Comparison of ENCODE assay signal across 16 cellular contexts in the genomic region with DNA sequence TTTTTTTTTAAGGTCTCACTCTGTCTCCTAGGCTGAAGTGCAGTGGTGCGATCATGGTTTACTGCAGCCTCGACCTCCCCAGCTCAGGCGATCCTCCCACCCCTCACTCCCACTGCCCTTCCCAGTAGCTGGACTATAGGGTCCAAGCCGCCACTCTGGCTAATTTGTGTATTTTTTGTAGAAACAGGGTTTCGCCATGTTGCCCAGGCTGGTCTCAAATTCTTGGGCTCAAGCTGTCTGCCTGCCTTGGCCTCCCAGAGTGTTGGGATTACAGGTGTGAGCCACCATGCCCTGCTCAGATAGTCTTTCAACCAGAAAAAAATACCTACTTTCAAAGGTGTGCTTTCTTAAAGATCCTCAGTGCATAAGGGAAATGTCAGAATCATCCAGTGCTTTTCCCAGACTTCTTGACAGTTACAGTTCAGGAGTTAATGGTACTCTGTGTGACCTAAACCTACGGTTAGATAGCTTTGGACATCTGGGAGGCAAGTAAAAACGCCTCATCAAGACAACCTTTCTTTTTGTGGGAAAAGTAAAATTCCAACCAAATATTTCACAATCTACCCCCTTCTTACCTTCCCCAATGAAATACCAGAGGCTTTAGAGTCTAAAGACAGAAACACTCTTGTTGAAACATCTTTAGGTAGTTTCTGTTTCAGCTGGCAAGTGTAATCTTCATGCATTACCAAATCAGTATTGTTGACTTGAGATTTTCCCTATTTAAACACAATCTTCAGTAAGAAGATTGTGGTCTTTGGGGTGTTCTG. TPM values are rescaled to one million over a fixed set of nuclear protein-coding genes. Genes with fewer than 3 reads are reported as not detected.
DNase-seq lines count a peak whose midpoint lies in the region; ATAC-seq, FAIRE-seq and TF ChIP-seq lines count a peak whose summit lies in the region.
"Had no signal": no experiment of that assay in that cellular context is flagged by ENCODE, and none has a peak within 500 bp of the region (broad histone marks: within the 10 kb centered on the region; RNA-seq: fewer than 3 reads in every experiment).

No MANE protein-coding gene starts in this region.

- no peak overlapping the region for H3K4me3 Mint-ChIP-seq in activated CD8-positive, alpha-beta T cell treated with anti-CD3 and anti-CD28 coated beads, Interleukin-2, amount 10 ng/mL, durations not matched to agents 7 days and 5 days
- no peak overlapping the region for H3K4me3 Mint-ChIP-seq in activated CD8-positive, alpha-beta T cell treated with anti-CD3 and anti-CD28 coated beads for 36 hours
- H3K4me3 Mint-ChIP-seq: naive thymus-derived CD8-positive, alpha-beta T cell had no signal

- FAIRE-seq in RCC 7860 (lab: Jason Lieb, UNC): peak; percentile 64
- FAIRE-seq: TTC549 had no signal

- POLR2A ChIA-PET in activated CD8-positive, alpha-beta T cell treated with anti-CD3 and anti-CD28 coated beads, Interleukin-2, amount 10 ng/mL, durations not matched to agents 7 days and 5 days (lab: Charles Lee): no interaction called here
- POLR2A ChIA-PET in activated CD8-positive, alpha-beta T cell treated with anti-CD3 and anti-CD28 coated beads for 36 hours (lab: Charles Lee): interaction anchor here (0.6 kb wide), 1 partner anchor 165 kb away, joined by 3 read pairs; no protein-coding TSS in a partner anchor

- DNase-seq in RCC 7860 (ENCODE audit: low spot score) (peak; percentile 23), fibroblast of lung (ENCODE audit: low read depth in 2 of 2) (peak; percentile 24 to 80), NCI-H146 (lab: John Stamatoyannopoulos, UW) (no peak)
- no peak for DNase-seq in activated CD8-positive, alpha-beta T cell treated with anti-CD3 and anti-CD28 coated beads, Interleukin-2, amount 10 ng/mL, durations not matched to agents 7 days and 5 days
- DNase-seq in activated CD8-positive, alpha-beta T cell treated with anti-CD3 and anti-CD28 coated beads for 36 hours: no peak
- DNase-seq: activated naive CD4-positive, alpha-beta T cell treated with anti-CD3 and anti-CD28 coated beads, Interleukin-2, amount 50 U/mL, for 16 hours; Calu3; left cardiac atrium; naive thymus-derived CD8-positive, alpha-beta T cell; NCI-H69; SIG-M5 had no signal

- H3K9me3 Mint-ChIP-seq in activated CD8-positive, alpha-beta T cell treated with anti-CD3 and anti-CD28 coated beads, Interleukin-2, amount 10 ng/mL, durations not matched to agents 7 days and 5 days (ENCODE audit: insufficient read depth): no peaks in the 10 kb centered on the region
- H3K9me3 Mint-ChIP-seq in activated CD8-positive, alpha-beta T cell treated with anti-CD3 and anti-CD28 coated beads for 36 hours: no peaks in the 10 kb centered on the region
- H3K9me3 Mint-ChIP-seq: naive thymus-derived CD8-positive, alpha-beta T cell had no signal

- H3K36me3 ChIP-seq in fibroblast of lung (ENCODE audit: control insufficient read depth, insufficient read depth, low read length) (no peaks in the 10 kb centered on the region), skeletal muscle satellite cell (ENCODE audit: insufficient read depth, low read length) (no peaks in the 10 kb centered on the region)

- CTCF ChIA-PET in activated CD8-positive, alpha-beta T cell treated with anti-CD3 and anti-CD28 coated beads, Interleukin-2, amount 10 ng/mL, durations not matched to agents 7 days and 5 days (lab: Charles Lee): no interaction called here
- CTCF ChIA-PET in activated CD8-positive, alpha-beta T cell treated with anti-CD3 and anti-CD28 coated beads for 36 hours (lab: Charles Lee): interaction anchor here (1.5 kb wide), 1 partner anchor 110 kb away, joined by 6 read pairs; no protein-coding TSS in a partner anchor

- intact Hi-C loops in activated CD8-positive, alpha-beta T cell treated with anti-CD3 and anti-CD28 coated beads for 36 hours (cut with micrococcal nuclease): no loop called here

- H3K27me3 ChIP-seq in fibroblast of lung (ENCODE audit: control insufficient read depth, insufficient read depth, low read length) (no peaks in the 10 kb centered on the region), skeletal muscle satellite cell (ENCODE audit: control insufficient read depth, insufficient read depth, low read length) (no peaks in the 10 kb centered on the region)

- H3K27me3 Mint-ChIP-seq in activated CD8-positive, alpha-beta T cell treated with anti-CD3 and anti-CD28 coated beads, Interleukin-2, amount 10 ng/mL, durations not matched to agents 7 days and 5 days (ENCODE audit: low read depth): no peaks in the 10 kb centered on the region
- no peaks in the 10 kb centered on the region for H3K27me3 Mint-ChIP-seq in activated CD8-positive, alpha-beta T cell treated with anti-CD3 and anti-CD28 coated beads for 36 hours
- H3K27me3 Mint-ChIP-seq: naive thymus-derived CD8-positive, alpha-beta T cell had no signal

- H3K4me1 ChIP-seq in fibroblast of lung (ENCODE audit: control insufficient read depth, extremely low read depth, insufficient read depth, low read length) (peaks cover 22% of the 10 kb centered on the region), skeletal muscle satellite cell (ENCODE audit: control insufficient read depth, insufficient read depth, low read length) (peaks cover 73% of the 10 kb centered on the region)

- no peak overlapping the region for H3K9ac ChIP-seq in fibroblast of lung (ENCODE audit: insufficient read depth, low read length)
- peak overlapping the region; percentile 83 for H3K9ac ChIP-seq in skeletal muscle satellite cell (ENCODE audit: low read depth, low read length)

- H3K27ac ChIP-seq in fibroblast of lung (ENCODE audit: insufficient read depth, low read length): peak overlapping the region; percentile 60
- H3K27ac ChIP-seq: coronary artery had no signal

- peak overlapping the region in 1 of 4 experiments; percentile 12 for H3K4me3 ChIP-seq in fibroblast of lung (replicated peaks in 1 of 4; ENCODE audit: control extremely low read depth in 1 of 4, insufficient read depth in 1 of 4, low read depth in 3 of 4, low read length in 4 of 4)
- no peak overlapping the region for H3K4me3 ChIP-seq in skeletal muscle satellite cell (ENCODE audit: low read length)
- H3K4me3 ChIP-seq: coronary artery, skin epidermis had no signal

- peaks cover 14% of the 10 kb centered on the region for H3K4me1 Mint-ChIP-seq in activated CD8-positive, alpha-beta T cell treated with anti-CD3 and anti-CD28 coated beads, Interleukin-2, amount 10 ng/mL, durations not matched to agents 7 days and 5 days (ENCODE audit: low read depth)
- peaks cover 37% of the 10 kb centered on the region for H3K4me1 Mint-ChIP-seq in activated CD8-positive, alpha-beta T cell treated with anti-CD3 and anti-CD28 coated beads for 36 hours (ENCODE audit: low read depth)

- TF ChIP-seq CTCF in fibroblast of lung (conservative IDR thresholded peaks at IDR 0.05 in 1 of 2, IDR thresholded peaks at IDR 0.05 in 1 of 2; ENCODE audit: low read depth in 1 of 2, low read length in 2 of 2): no peak
- TF ChIP-seq CTCF in activated CD8-positive, alpha-beta T cell treated with anti-CD3 and anti-CD28 coated beads for 36 hours (IDR thresholded peaks at IDR 0.05): no peak

- no peak overlapping the region for H3K27ac Mint-ChIP-seq in activated CD8-positive, alpha-beta T cell treated with anti-CD3 and anti-CD28 coated beads, Interleukin-2, amount 10 ng/mL, durations not matched to agents 7 days and 5 days
- no peak overlapping the region for H3K27ac Mint-ChIP-seq in activated CD8-positive, alpha-beta T cell treated with anti-CD3 and anti-CD28 coated beads for 36 hours

- peaks cover 88% of the 10 kb centered on the region for H3K79me2 ChIP-seq in fibroblast of lung (ENCODE audit: control insufficient read depth, insufficient read depth, low read length)

- H3K9me3 ChIP-seq in fibroblast of lung (ENCODE audit: control insufficient read depth, insufficient read depth, low read depth, low read length) (no peaks in the 10 kb centered on the region), skeletal muscle satellite cell (replicated peaks; ENCODE audit: low read length) (no peaks in the 10 kb centered on the region)

- peak; percentile 47 for ATAC-seq in GM18498 (IDR thresholded peaks at IDR 0.05; ENCODE audit: unreplicated experiment)
- ATAC-seq in activated CD8-positive, alpha-beta T cell treated with anti-CD3 and anti-CD28 coated beads, Interleukin-2, amount 10 ng/mL, durations not matched to agents 7 days and 5 days: no peak
- ATAC-seq in activated CD8-positive, alpha-beta T cell treated with anti-CD3 and anti-CD28 coated beads for 36 hours: no peak
- ATAC-seq: left cardiac atrium; naive thymus-derived CD8-positive, alpha-beta T cell had no signal

- H3K36me3 Mint-ChIP-seq in activated CD8-positive, alpha-beta T cell treated with anti-CD3 and anti-CD28 coated beads, Interleukin-2, amount 10 ng/mL, durations not matched to agents 7 days and 5 days (ENCODE audit: low read depth): peaks cover 10% of the 10 kb centered on the region
- H3K36me3 Mint-ChIP-seq in activated CD8-positive, alpha-beta T cell treated with anti-CD3 and anti-CD28 coated beads for 36 hours (ENCODE audit: low read depth): peaks cover 5% of the 10 kb centered on the region

- no peak overlapping the region for H2AFZ ChIP-seq in fibroblast of lung (ENCODE audit: low read length)

- H3K4me2 ChIP-seq in fibroblast of lung (ENCODE audit: extremely low read depth, insufficient read depth, low read length) (peak overlapping the region; percentile 42), skeletal muscle satellite cell (ENCODE audit: low read length) (peak overlapping the region; percentile 81)

- H4K20me1 ChIP-seq in fibroblast of lung (ENCODE audit: control insufficient read depth, extremely low read depth, insufficient read depth, low read length): no peaks in the 10 kb centered on the region

RNA-seq across cellular contexts. Expression of a gene that starts 6.8 kb away (rescaled TPM):
- total RNA-seq in fibroblast of lung: 33.4 and 51.9 TPM in 2 replicates
- 36.4 and 36.5 TPM in 2 replicates for polyA plus RNA-seq in fibroblast of lung
- 23.4 and 25.7 TPM in 2 replicates for polyA plus RNA-seq in fibroblast of lung (2012)
- 33.0 and 73.7 TPM in 2 replicates for polyA minus RNA-seq in fibroblast of lung (ENCODE audit: low replicate concordance)
- total RNA-seq in skeletal muscle satellite cell (2012; rRNA removed): 47.9 and 55.0 TPM in 2 replicates
- total RNA-seq in activated CD8-positive, alpha-beta T cell treated with anti-CD3 and anti-CD28 coated beads, Interleukin-2, amount 10 ng/mL, durations not matched to agents 7 days and 5 days: 10 to 100 TPM; 30.9 to 35.8 TPM
- 10 to 100 TPM; 24.5 to 29.4 TPM for total RNA-seq in activated CD8-positive, alpha-beta T cell treated with anti-CD3 and anti-CD28 coated beads for 36 hours

RNA-seq across cellular contexts. Expression of a gene that starts 7.1 kb away (rescaled TPM):
- 55.5 and 58.3 TPM in 2 replicates for total RNA-seq in fibroblast of lung
- polyA plus RNA-seq in fibroblast of lung: 64.6 and 77.0 TPM in 2 replicates
- 62.6 and 75.0 TPM in 2 replicates for polyA plus RNA-seq in fibroblast of lung (2012)
- 57.9 and 88.3 TPM in 2 replicates for polyA minus RNA-seq in fibroblast of lung (ENCODE audit: low replicate concordance)
- total RNA-seq in skeletal muscle satellite cell (2012; rRNA removed): 65.5 and 92.5 TPM in 2 replicates
- total RNA-seq in activated CD8-positive, alpha-beta T cell treated with anti-CD3 and anti-CD28 coated beads, Interleukin-2, amount 10 ng/mL, durations not matched to agents 7 days and 5 days: 100 to 1,000 TPM; 106 to 113 TPM
- 100 to 1,000 TPM; 101 to 103 TPM for total RNA-seq in activated CD8-positive, alpha-beta T cell treated with anti-CD3 and anti-CD28 coated beads for 36 hours

RNA-seq across cellular contexts. Expression of a gene that starts 52.2 kb away (rescaled TPM):
- 53.2 and 65.7 TPM in 2 replicates for total RNA-seq in fibroblast of lung
- 149 and 173 TPM in 2 replicates for polyA plus RNA-seq in fibroblast of lung
- 82.2 and 88.8 TPM in 2 replicates for polyA plus RNA-seq in fibroblast of lung (2012)
- 48.4 and 51.0 TPM in 2 replicates for polyA minus RNA-seq in fibroblast of lung (ENCODE audit: low replicate concordance)
- 85.7 and 104 TPM in 2 replicates for total RNA-seq in skeletal muscle satellite cell (2012; rRNA removed)
- total RNA-seq in activated CD8-positive, alpha-beta T cell treated with anti-CD3 and anti-CD28 coated beads, Interleukin-2, amount 10 ng/mL, durations not matched to agents 7 days and 5 days: 10 to 100 TPM; 33.3 to 36.9 TPM
- total RNA-seq in activated CD8-positive, alpha-beta T cell treated with anti-CD3 and anti-CD28 coated beads for 36 hours: 10 to 100 TPM in 1 of 2 experiments, 1 to 10 TPM in 1; 9.4 to 11.0 TPM

Comparison
In these comparisons a context has a peak if more than half of its experiments do, and no peak if none do; other contexts are left out.
1. DNase-seq: peak in RCC 7860 (single experiment) and fibroblast of lung (2 of 2); none in activated CD8-positive, alpha-beta T cell treated with anti-CD3 and anti-CD28 coated beads, Interleukin-2, amount 10 ng/mL, durations not matched to agents 7 days and 5 days (single experiment), activated CD8-positive, alpha-beta T cell treated with anti-CD3 and anti-CD28 coated beads for 36 hours (single experiment) and NCI-H146 (single experiment).